9 cellular contexts compared by ENCODE assay signal in the genomic region with DNA sequence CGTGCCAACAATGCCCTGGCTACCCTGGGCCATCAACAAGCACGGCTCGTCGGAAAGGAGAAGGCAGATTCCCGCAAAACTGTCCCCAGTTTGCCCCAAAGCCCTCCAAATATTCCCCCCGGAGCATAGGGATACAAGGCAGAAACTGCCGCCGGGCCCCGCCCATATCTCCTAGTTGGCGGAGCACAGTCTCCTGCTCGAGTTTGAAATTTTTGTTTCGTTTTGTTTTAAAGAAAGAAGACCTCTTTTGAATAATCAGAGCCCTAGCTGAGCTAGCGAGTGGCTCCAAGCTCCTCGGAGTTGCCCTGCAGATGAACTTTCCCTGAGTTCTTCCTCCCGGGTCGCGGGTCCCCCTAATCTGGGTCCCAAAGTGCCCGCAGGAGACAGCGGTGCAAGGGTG.
DNase-seq lines count a peak whose midpoint lies in the region; ATAC-seq and TF ChIP-seq lines count a peak whose summit lies in the region.
"Had no signal": no experiment of that assay in that cellular context is flagged by ENCODE, and none has a peak within 500 bp of the region (broad histone marks: within the 10 kb centered on the region; RNA-seq: fewer than 3 reads in every experiment).

No MANE protein-coding gene starts in this region.

- H2BK15ac ChIP-seq in mesendoderm (replicated peaks; ENCODE audit: low read depth): no peak overlapping the region

- no peak for TF ChIP-seq POLR2A in breast epithelium (IDR thresholded peaks at IDR 0.05)

- TF ChIP-seq CTCF in breast epithelium (IDR thresholded peaks at IDR 0.05) (no peak), MCF 10A (IDR thresholded peaks at IDR 0.05; ENCODE audit: unreplicated experiment) (no peak), chondrocyte (IDR thresholded peaks at IDR 0.05) (no peak), type B pancreatic cell (conservative IDR thresholded peaks at IDR 0.05) (no peak), progenitor cell of endocrine pancreas (IDR thresholded peaks at IDR 0.05; ENCODE audit: unreplicated experiment) (no peak)

- H3K9me3 ChIP-seq in breast epithelium: no peaks in the 10 kb centered on the region

- peak overlapping the region; percentile 43 for H3K4ac ChIP-seq in mesendoderm (ENCODE audit: low read depth, low read length)

- no peaks in the 10 kb centered on the region for H3K79me2 ChIP-seq in mesendoderm (ENCODE audit: control insufficient read depth, insufficient read depth, low read length)

- in situ Hi-C loops in G401 (cut with HindIII; ENCODE audit: low sequenced_read_pairs): no loop called here

- peak overlapping the region; percentile 74 for H2BK120ac ChIP-seq in mesendoderm (ENCODE audit: low read depth, low read length)

- no CpG with 5 or more reads among the region's 19 CpGs for whole genome bisulfite sequencing in mesendoderm (ENCODE audit: extremely low coverage, insufficient coverage, low lambda C conversion rate)

- peak overlapping the region; percentile 77 for H3K9ac ChIP-seq in mesendoderm (ENCODE audit: low read length)

- H3K4me3 Mint-ChIP-seq in MCF 10A (ENCODE audit: unreplicated experiment) (no peak overlapping the region), chondrocyte (ENCODE audit: unreplicated experiment) (peak overlapping the region; percentile 69), type B pancreatic cell (peak overlapping the region; percentile 80), progenitor cell of endocrine pancreas (ENCODE audit: low read depth) (no peak overlapping the region)

- H3K27ac Mint-ChIP-seq in MCF 10A (ENCODE audit: low read depth, unreplicated experiment) (no peak overlapping the region), chondrocyte (ENCODE audit: unreplicated experiment) (no peak overlapping the region), type B pancreatic cell (no peak overlapping the region), progenitor cell of endocrine pancreas (no peak overlapping the region)

- no peaks in the 10 kb centered on the region for H3K36me3 Mint-ChIP-seq in MCF 10A (ENCODE audit: insufficient read depth, unreplicated experiment)
- H3K36me3 Mint-ChIP-seq in chondrocyte (ENCODE audit: low read depth): no peaks in the 10 kb centered on the region
- H3K36me3 Mint-ChIP-seq in type B pancreatic cell: no peaks in the 10 kb centered on the region
- no peaks in the 10 kb centered on the region for H3K36me3 Mint-ChIP-seq in progenitor cell of endocrine pancreas (ENCODE audit: insufficient read depth)

- H4K8ac ChIP-seq in mesendoderm (ENCODE audit: low read depth, low read length): peak overlapping the region; percentile 82

- H2BK5ac ChIP-seq in mesendoderm (ENCODE audit: low read length): peak overlapping the region; percentile 9

- peaks cover 14% of the 10 kb centered on the region for H3K9me3 Mint-ChIP-seq in MCF 10A (ENCODE audit: unreplicated experiment)
- peaks cover 19% of the 10 kb centered on the region for H3K9me3 Mint-ChIP-seq in chondrocyte (ENCODE audit: low read depth)
- H3K9me3 Mint-ChIP-seq in type B pancreatic cell: peaks cover 8% of the 10 kb centered on the region
- peaks cover 15% of the 10 kb centered on the region for H3K9me3 Mint-ChIP-seq in progenitor cell of endocrine pancreas (ENCODE audit: low read depth)

- H4K5ac ChIP-seq in mesendoderm (ENCODE audit: low read length): no peak overlapping the region

- H3K27ac ChIP-seq in breast epithelium (no peak overlapping the region), mesendoderm (ENCODE audit: low read depth, low read length) (peak overlapping the region; percentile 77)

- POLR2A ChIA-PET in MCF 10A (lab: Yijun Ruan, JAX): no interaction called here

- H3K4me1 ChIP-seq in breast epithelium (no peaks in the 10 kb centered on the region), mesendoderm (ENCODE audit: control insufficient read depth, low read depth, low read length) (no peaks in the 10 kb centered on the region)

- peak overlapping the region; percentile 26 for H3K4me2 ChIP-seq in mesendoderm (ENCODE audit: low read length)

- ATAC-seq in GM19324 (IDR thresholded peaks at IDR 0.05; ENCODE audit: low FRiP score, unreplicated experiment): no peak

- H3K27me3 Mint-ChIP-seq in MCF 10A (ENCODE audit: insufficient read depth, unreplicated experiment): no peaks in the 10 kb centered on the region
- peaks cover 35% of the 10 kb centered on the region for H3K27me3 Mint-ChIP-seq in chondrocyte (ENCODE audit: low read depth)
- H3K27me3 Mint-ChIP-seq in type B pancreatic cell: peaks cover 82% of the 10 kb centered on the region
- peaks cover 77% of the 10 kb centered on the region for H3K27me3 Mint-ChIP-seq in progenitor cell of endocrine pancreas

- no peaks in the 10 kb centered on the region for H3K36me3 ChIP-seq in breast epithelium
- H3K36me3 ChIP-seq in mesendoderm (ENCODE audit: control insufficient read depth, insufficient read depth, low read length): no peaks in the 10 kb centered on the region

- no peaks in the 10 kb centered on the region for H3K79me1 ChIP-seq in mesendoderm (ENCODE audit: low read length)

- no peak overlapping the region for H3K23ac ChIP-seq in mesendoderm (ENCODE audit: low read length)

- no peaks in the 10 kb centered on the region for H3K4me1 Mint-ChIP-seq in MCF 10A (ENCODE audit: insufficient read depth, unreplicated experiment)
- peaks cover 8% of the 10 kb centered on the region for H3K4me1 Mint-ChIP-seq in chondrocyte (ENCODE audit: low read depth)
- no peaks in the 10 kb centered on the region for H3K4me1 Mint-ChIP-seq in type B pancreatic cell (ENCODE audit: unreplicated experiment)
- H3K4me1 Mint-ChIP-seq in progenitor cell of endocrine pancreas (ENCODE audit: low read depth): peaks cover 5% of the 10 kb centered on the region

- intact Hi-C loops in breast epithelium (cut with DNase I; ENCODE audit: low total_unique reads): no loop called here
- intact Hi-C loops in MCF 10A (cut with micrococcal nuclease): no loop called here

- peak overlapping the region; percentile 69 for H3K56ac ChIP-seq in mesendoderm (ENCODE audit: low read length)

- H3K27me3 ChIP-seq in breast epithelium: peaks cover 11 to 92% of the 10 kb centered on the region in 2 donors
- H3K27me3 ChIP-seq in mesendoderm (ENCODE audit: insufficient read depth, low read length, poor library complexity): no peaks in the 10 kb centered on the region

- H3K18ac ChIP-seq in mesendoderm (ENCODE audit: low read length): peak overlapping the region; percentile 96

- no TSS peak for BruUV-seq in MCF 10A (replicated peaks; lab: Mats Ljungman, UMichigan)

- DNase-seq in breast epithelium (ENCODE audit: low spot score in 2 of 2): no peak
- no peak for DNase-seq in MCF 10A (ENCODE audit: unreplicated experiment)
- DNase-seq in chondrocyte (ENCODE audit: low spot score): no peak
- peak; percentile 54 for DNase-seq in mesendoderm
- no peak for DNase-seq in type B pancreatic cell (ENCODE audit: extremely low spot score, unreplicated experiment)
- no peak for DNase-seq in progenitor cell of endocrine pancreas (ENCODE audit: low spot score, unreplicated experiment)
- DNase-seq in G401 (ENCODE audit: low spot score): no peak
- DNase-seq: EL had no signal

- H2AK5ac ChIP-seq in mesendoderm (ENCODE audit: low read length): no peak overlapping the region

- CTCF ChIA-PET in MCF 10A (lab: Yijun Ruan, JAX): no interaction called here

- peak overlapping the region; percentile 43 to 72 (median 46) for H3K4me3 ChIP-seq in breast epithelium
- no peak overlapping the region for H3K4me3 ChIP-seq in mesendoderm (ENCODE audit: low read length)

Comparison
In these comparisons a context has a peak if more than half of its experiments do, and no peak if none do; other contexts are left out.
1. H3K4me3 Mint-ChIP-seq: peak in chondrocyte (single experiment) and type B pancreatic cell (single experiment); none in MCF 10A (single experiment) and progenitor cell of endocrine pancreas (single experiment).